ENCODE assay signal across 19 cellular contexts in genomic region chr10:77904110-77904860, GRCh38. TPM values are rescaled to one million over a fixed set of nuclear protein-coding genes. Genes with fewer than 3 reads are reported as not detected.
DNase-seq lines count a peak whose midpoint lies in the region; ATAC-seq, FAIRE-seq and TF ChIP-seq lines count a peak whose summit lies in the region.
"Had no signal": no experiment of that assay in that cellular context is flagged by ENCODE, and none has a peak within 500 bp of the region (broad histone marks: within the 10 kb centered on the region; RNA-seq: fewer than 3 reads in every experiment).

No MANE protein-coding gene starts in this region.

- 50 to 73% (median 63%) methylated on average over 12 of the region's 12 CpGs for WGBS in small intestine, 3 donors
- 88 to 90% methylated on average over 12 of the region's 12 CpGs for WGBS in tibial nerve, 2 donors

- peaks cover 6% of the 10 kb centered on the region; the same call in 1 of the 2 replicates for H3K36me3 ChIP-seq in RWPE2 (ENCODE audit: low read depth)
- no peaks in the 10 kb centered on the region for H3K36me3 ChIP-seq in small intestine (ENCODE audit: control insufficient read depth in 2 of 2, insufficient read depth in 2 of 2, low read length in 2 of 2)
- no peaks in the 10 kb centered on the region for H3K36me3 ChIP-seq in tibial nerve
- H3K36me3 ChIP-seq: BE2C had no signal

- no peaks in the 10 kb centered on the region for H3K9me3 Mint-ChIP-seq in chondrocyte (ENCODE audit: low read depth)
- H3K9me3 Mint-ChIP-seq: CD4-positive, alpha-beta T cell had no signal

- H3K27me3 ChIP-seq in RWPE2 (ENCODE audit: insufficient read depth, poor library complexity, severe bottlenecking) = no peaks in the 10 kb centered on the region
- no peaks in the 10 kb centered on the region for H3K27me3 ChIP-seq in small intestine (ENCODE audit: control insufficient read depth in 2 of 2, insufficient read depth in 2 of 2, low read length in 2 of 2)
- H3K27me3 ChIP-seq in tibial nerve = no peaks in the 10 kb centered on the region
- H3K27me3 ChIP-seq: BE2C had no signal

- no peaks in the 10 kb centered on the region for H3K27me3 Mint-ChIP-seq in chondrocyte (ENCODE audit: low read depth)

- ATAC-seq in RWPE2 (ENCODE audit: low read depth) (no peak), HG03439 (IDR thresholded peaks at IDR 0.05; ENCODE audit: unreplicated experiment) (no peak)
- ATAC-seq: GM12878, PC-3 had no signal

- DNase-seq in GM12865 (ENCODE audit: low read depth) (peak; percentile 20), RWPE2 (ENCODE audit: low spot score) (no peak), chondrocyte (ENCODE audit: low spot score) (no peak), small intestine (peak; percentile 78), tibial nerve (ENCODE audit: low spot score in 2 of 2) (no peak), RPMI8226 (no peak)
- DNase-seq: BE2C; CD4-positive, alpha-beta T cell; GF-D8; GOT3; NCI-H1436; NCI-H1930; NCI-H524 treated with DMSO at 0.1 percent for 48 hours; PC-3 had no signal

- FAIRE-seq in small intestine (lab: Jason Lieb, UNC) = no peak
- FAIRE-seq: A204.1, GM12878, GM19239 had no signal

- no peak for TF ChIP-seq EP300 in tibial nerve (IDR thresholded peaks at IDR 0.05)

- peaks cover 27% of the 10 kb centered on the region for H3K4me1 ChIP-seq in RWPE2 (ENCODE audit: insufficient read depth, poor library complexity, severe bottlenecking)
- peaks cover 12 to 13% of the 10 kb centered on the region in 2 donors for H3K4me1 ChIP-seq in small intestine (ENCODE audit: control insufficient read depth in 2 of 2, insufficient read depth in 1 of 2, low read depth in 1 of 2, low read length in 1 of 2)
- H3K4me1 ChIP-seq in tibial nerve = peaks cover 0 to 35% (median 8%) of the 10 kb centered on the region in 4 donors

- H3K4me3 Mint-ChIP-seq in chondrocyte (ENCODE audit: unreplicated experiment) = no peak overlapping the region
- H3K4me3 Mint-ChIP-seq: CD4-positive, alpha-beta T cell had no signal

- H3K36me3 Mint-ChIP-seq in chondrocyte (ENCODE audit: low read depth) = no peaks in the 10 kb centered on the region

- peak overlapping the region; percentile 48 for H3K27ac ChIP-seq in RWPE2 (ENCODE audit: poor library complexity, severe bottlenecking)
- H3K27ac ChIP-seq in small intestine (ENCODE audit: low read depth in 1 of 2, low read length in 1 of 2) = peak overlapping the region; percentile 51 to 65
- no peak overlapping the region for H3K27ac ChIP-seq in tibial nerve
- H3K27ac ChIP-seq: SK-N-MC had no signal

- H3K4me3 ChIP-seq in GM12865 (ENCODE audit: low read depth, low read length) = no peak overlapping the region
- H3K4me3 ChIP-seq in RWPE2 (ENCODE audit: severe bottlenecking) = no peak overlapping the region
- no peak overlapping the region for H3K4me3 ChIP-seq in small intestine (ENCODE audit: low read depth in 1 of 2, low read length in 2 of 2)
- no peak overlapping the region for H3K4me3 ChIP-seq in tibial nerve
- H3K4me3 ChIP-seq: GM12878, SK-N-MC had no signal

- H3K27ac Mint-ChIP-seq in chondrocyte (ENCODE audit: unreplicated experiment) = peak overlapping the region; percentile 42
- H3K27ac Mint-ChIP-seq: CD4-positive, alpha-beta T cell had no signal

- TF ChIP-seq CTCF in GM12865 (IDR thresholded peaks at IDR 0.05; ENCODE audit: insufficient read depth, low read depth, low read length, missing control alignments) (no peak), RWPE2 (IDR thresholded peaks at IDR 0.05; ENCODE audit: poor library complexity, severe bottlenecking) (no peak), chondrocyte (IDR thresholded peaks at IDR 0.05) (no peak), tibial nerve (IDR thresholded peaks at IDR 0.05) (no peak)

- no peak for TF ChIP-seq POLR2A in tibial nerve (IDR thresholded peaks at IDR 0.05)

- H3K9me3 ChIP-seq in RWPE2 (ENCODE audit: severe bottlenecking) = no peaks in the 10 kb centered on the region
- H3K9me3 ChIP-seq in small intestine (ENCODE audit: control insufficient read depth, low read depth) = no peaks in the 10 kb centered on the region
- H3K9me3 ChIP-seq in tibial nerve = no peaks in the 10 kb centered on the region
- H3K9me3 ChIP-seq: BE2C had no signal

- peaks cover 23% of the 10 kb centered on the region for H3K4me1 Mint-ChIP-seq in chondrocyte (ENCODE audit: low read depth)

RNA-seq across cellular contexts. Expression of gene DLG5, which starts 22.3 kb away (rescaled TPM):
- total RNA-seq in chondrocyte (60.5 to 71.1 TPM (median 62.1 TPM) in 3 replicates), tibial nerve (10 to 100 TPM; 33.0 to 47.7 (median 40.8) TPM)
- 10 to 100 TPM in 1 of 3 donors, 1 to 10 TPM in 2; 7.8 to 13.9 (median 8.9) TPM for polyA plus RNA-seq in small intestine

Comparison
In these comparisons a context has a peak if more than half of its experiments do, and no peak if none do; other contexts are left out.
1. DNase-seq: peak in GM12865 (single experiment) and small intestine (single experiment); none in RWPE2 (single experiment), chondrocyte (single experiment), tibial nerve (0 of 2) and RPMI8226 (single experiment).
2. H3K27ac ChIP-seq: peak in RWPE2 (single experiment) and small intestine (2 of 2); none in tibial nerve (0 of 4).